In the genomic region with DNA sequence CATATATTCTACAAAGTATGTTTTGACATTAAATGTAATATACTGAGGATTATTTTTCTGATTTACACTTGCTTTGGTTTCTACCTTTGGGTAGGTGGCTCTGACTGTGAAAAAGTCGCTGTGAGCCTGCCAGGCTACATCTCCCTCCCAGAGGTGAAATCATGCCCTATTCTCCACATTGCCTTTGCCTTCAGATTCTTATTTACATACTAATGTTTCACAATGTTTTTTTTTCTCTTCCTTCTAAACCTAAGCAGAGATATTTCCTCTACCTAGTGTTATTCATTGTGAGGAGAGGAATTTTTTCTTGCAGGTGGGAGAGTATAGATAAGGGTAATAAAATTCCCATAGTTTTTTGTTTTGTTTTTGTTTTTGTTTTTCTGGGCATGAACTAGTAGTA, we compare ENCODE assay signal across 23 cellular contexts.
DNase-seq lines count a peak whose midpoint lies in the region; ATAC-seq, FAIRE-seq and TF ChIP-seq lines count a peak whose summit lies in the region.
"Had no signal": no experiment of that assay in that cellular context is flagged by ENCODE, and none has a peak within 500 bp of the region (broad histone marks: within the 10 kb centered on the region; RNA-seq: fewer than 3 reads in every experiment).

No MANE protein-coding gene starts in this region.

- H3K36me3 ChIP-seq in right lobe of liver, result no peaks in the 10 kb centered on the region
- no peaks in the 10 kb centered on the region for H3K36me3 ChIP-seq in HepG2 (replicated peaks in 1 of 2; ENCODE audit: control insufficient read depth in 1 of 2, insufficient read depth in 2 of 2, low read length in 2 of 2)
- no peaks in the 10 kb centered on the region for H3K36me3 ChIP-seq in HEK293 (ENCODE audit: control insufficient read depth in 2 of 2, insufficient read depth in 1 of 2, low read length in 2 of 2)
- H3K36me3 ChIP-seq: BE2C; BLaER1 treated with 17β-estradiol and CSF1 and Interleukin-3, amounts not matched to agents 10 nM and 100 nM had no signal

- H3K4me2 ChIP-seq in HepG2 (ENCODE audit: low read depth, low read length), result no peak overlapping the region
- H3K4me2 ChIP-seq: A549; BLaER1 treated with 17β-estradiol and CSF1 and Interleukin-3, amounts not matched to agents 10 nM and 100 nM had no signal

- H2AFZ ChIP-seq in HepG2 (ENCODE audit: low read length), result no peak overlapping the region
- H2AFZ ChIP-seq: GM23248 had no signal

- 40% methylated on average over 1 of the region's 1 CpG for WGBS in right lobe of liver (ENCODE audit: insufficient coverage, low coverage, low lambda C conversion rate, missing lambda C conversion rate)
- 0% methylated on average over 1 of the region's 1 CpG for WGBS in HepG2 (ENCODE audit: low lambda C conversion rate)

- TF ChIP-seq RAD21 in HepG2 (CRISPR knock-in tag; IDR thresholded peaks at IDR 0.05), result no peak

- H3K9me3 ChIP-seq in right lobe of liver (no peaks in the 10 kb centered on the region), HepG2 (ENCODE audit: low read length) (no peaks in the 10 kb centered on the region), HEK293 (ENCODE audit: control insufficient read depth, insufficient read depth, low read depth, low read length) (no peaks in the 10 kb centered on the region)
- H3K9me3 ChIP-seq: BE2C had no signal

- H4K20me1 ChIP-seq in HepG2 (ENCODE audit: insufficient read depth, low read length), result no peaks in the 10 kb centered on the region
- H4K20me1 ChIP-seq: BLaER1 treated with 17β-estradiol and CSF1 and Interleukin-3, amounts not matched to agents 10 nM and 100 nM had no signal

- in situ Hi-C loops in HepG2 (cut with HindIII; ENCODE audit: extremely low pct_ligation_motif_present, low pct_unique_long_range_greater_than_20kb), result no loop called here

- FAIRE-seq in HepG2 (lab: Jason Lieb, UNC), result no peak
- FAIRE-seq: A549, GM12878, GM19239 had no signal

- TF ChIP-seq CTCF in right lobe of liver (IDR thresholded peaks at IDR 0.05) (no peak), HepG2 (CRISPR knock-in tag; IDR thresholded peaks at IDR 0.05) (no peak), HEK293 (tag by site-specific recombination; IDR thresholded peaks at IDR 0.05) (no peak)

- no peak overlapping the region for H3K9ac ChIP-seq in HepG2 (ENCODE audit: insufficient read depth, low read depth, low read length)
- H3K9ac ChIP-seq: BLaER1 treated with 17β-estradiol and CSF1 and Interleukin-3, amounts not matched to agents 10 nM and 100 nM; GM23248 had no signal

- intact Hi-C loops in right lobe of liver (cut with DNase I), result no loop called here
- intact Hi-C loops in HepG2 (cut with micrococcal nuclease; ENCODE audit: unreplicated experiment), result no loop called here

- no TSS peak for BruUV-seq in HepG2 (replicated peaks; lab: Mats Ljungman, UMichigan)

- H3K27me3 ChIP-seq in right lobe of liver (no peaks in the 10 kb centered on the region), HepG2 (ENCODE audit: control insufficient read depth in 1 of 2, insufficient read depth in 2 of 2, low read length in 2 of 2) (no peaks in the 10 kb centered on the region; a peak in 1 of 5 replicates)
- H3K27me3 ChIP-seq: BLaER1 treated with 17β-estradiol and CSF1 and Interleukin-3, amounts not matched to agents 10 nM and 100 nM had no signal

- H3K27ac ChIP-seq in right lobe of liver (no peak overlapping the region), HepG2 (ENCODE audit: extremely low read length, insufficient read depth, low read length) (no peak overlapping the region), HEK293 (ENCODE audit: extremely low read depth, low read depth, low read length) (no peak overlapping the region)
- H3K27ac ChIP-seq: A549; BLaER1 treated with 17β-estradiol and CSF1 and Interleukin-3, amounts not matched to agents 10 nM and 100 nM; GM23248 had no signal

- no peak for TF ChIP-seq POLR2A in right lobe of liver (IDR thresholded peaks at IDR 0.05)
- TF ChIP-seq POLR2A in HepG2 (IDR thresholded peaks at IDR 0.05; ENCODE audit: insufficient read depth in 1 of 2, low read depth in 2 of 2, low read length in 2 of 2), result no peak

- CTCF ChIA-PET in HepG2 (lab: Yijun Ruan, JAX; ENCODE audit: low intra/inter-chr PET ratio, low total read pairs) (no interaction called here), HEK293 (lab: Yijun Ruan, JAX) (no interaction called here)

- peak in 1 of 3 donors; percentile 16 for DNase-seq in right lobe of liver
- DNase-seq in HepG2 (ENCODE audit: low spot score), result no peak
- DNase-seq in left lobe of liver (ENCODE audit: low spot score), result no peak
- no peak for DNase-seq in activated CD8-positive, alpha-beta memory T cell treated with anti-CD3 and anti-CD28 coated beads for 24 hours
- no peak for DNase-seq in COR-L47 (lab: John Stamatoyannopoulos, UW)
- DNase-seq: 8988T; ACHN; AML-193; BE2C; Calu3; CD4-positive, alpha-beta T cell; CD8-positive, alpha-beta memory T cell; DMS79; EL; GDM1; GM23248; HCEC 1CT had no signal

- no peak for TF ChIP-seq EP300 in HepG2 (IDR thresholded peaks at IDR 0.05; ENCODE audit: low read depth in 2 of 2, low read length in 2 of 2)
- no peak for TF ChIP-seq EP300 in HepG2 (CRISPR knock-in tag; IDR thresholded peaks at IDR 0.05; ENCODE audit: borderline replicate concordance)

- H3K79me2 ChIP-seq in HepG2 (ENCODE audit: insufficient read depth, low read length), result no peaks in the 10 kb centered on the region

- H3K4me3 ChIP-seq in right lobe of liver (no peak overlapping the region), HepG2 (replicated peaks in 1 of 3; ENCODE audit: insufficient read depth in 1 of 3, low read depth in 2 of 3, low read length in 3 of 3) (no peak overlapping the region), HEK293 (ENCODE audit: low read depth, low read length) (no peak overlapping the region)
- H3K4me3 ChIP-seq: A549; BLaER1 treated with 17β-estradiol and CSF1 and Interleukin-3, amounts not matched to agents 10 nM and 100 nM; GM12878; GM23248 had no signal

- ATAC-seq in right lobe of liver (peak in 3 of 4 donors; percentile 36 to 86 (median 40)), HepG2 (no peak), left lobe of liver (peak; percentile 80), HG02981 (IDR thresholded peaks at IDR 0.05; ENCODE audit: unreplicated experiment) (no peak)
- ATAC-seq: A549, GM12878 had no signal

- POLR2A ChIA-PET in HepG2 (lab: Yijun Ruan, JAX) (no interaction called here), HEK293 (lab: Yijun Ruan, JAX) (no interaction called here)

- no peaks in the 10 kb centered on the region for H3K4me1 ChIP-seq in right lobe of liver
- no peaks in the 10 kb centered on the region for H3K4me1 ChIP-seq in HepG2 (ENCODE audit: insufficient read depth, low read length)
- no peaks in the 10 kb centered on the region for H3K4me1 ChIP-seq in HEK293 (ENCODE audit: control insufficient read depth, insufficient read depth, low read length)
- H3K4me1 ChIP-seq: A549; BE2C; BLaER1 treated with 17β-estradiol and CSF1 and Interleukin-3, amounts not matched to agents 10 nM and 100 nM had no signal

TF ChIP-seq in HepG2, 621 proteins besides CTCF, POLR2A, EP300 and RAD21 (continues in another document):
- TF ChIP-seq ZNF282 (IDR thresholded peaks at IDR 0.05; ENCODE audit: partially characterized antibody), result no peak
- TF ChIP-seq, protein P1, sequence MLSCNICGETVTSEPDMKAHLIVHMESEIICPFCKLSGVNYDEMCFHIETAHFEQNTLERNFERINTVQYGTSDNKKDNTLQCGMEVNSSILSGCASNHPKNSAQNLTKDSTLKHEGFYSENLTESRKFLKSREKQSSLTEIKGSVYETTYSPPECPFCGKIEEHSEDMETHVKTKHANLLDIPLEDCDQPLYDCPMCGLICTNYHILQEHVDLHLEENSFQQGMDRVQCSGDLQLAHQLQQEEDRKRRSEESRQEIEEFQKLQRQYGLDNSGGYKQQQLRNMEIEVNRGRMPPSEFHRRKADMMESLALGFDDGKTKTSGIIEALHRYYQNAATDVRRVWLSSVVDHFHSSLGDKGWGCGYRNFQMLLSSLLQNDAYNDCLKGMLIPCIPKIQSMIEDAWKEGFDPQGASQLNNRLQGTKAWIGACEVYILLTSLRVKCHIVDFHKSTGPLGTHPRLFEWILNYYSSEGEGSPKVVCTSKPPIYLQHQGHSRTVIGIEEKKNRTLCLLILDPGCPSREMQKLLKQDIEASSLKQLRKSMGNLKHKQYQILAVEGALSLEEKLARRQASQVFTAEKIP (CRISPR knock-in tag; IDR thresholded peaks at IDR 0.05; ENCODE audit: borderline replicate concordance), result no peak
- TF ChIP-seq, protein P2, sequence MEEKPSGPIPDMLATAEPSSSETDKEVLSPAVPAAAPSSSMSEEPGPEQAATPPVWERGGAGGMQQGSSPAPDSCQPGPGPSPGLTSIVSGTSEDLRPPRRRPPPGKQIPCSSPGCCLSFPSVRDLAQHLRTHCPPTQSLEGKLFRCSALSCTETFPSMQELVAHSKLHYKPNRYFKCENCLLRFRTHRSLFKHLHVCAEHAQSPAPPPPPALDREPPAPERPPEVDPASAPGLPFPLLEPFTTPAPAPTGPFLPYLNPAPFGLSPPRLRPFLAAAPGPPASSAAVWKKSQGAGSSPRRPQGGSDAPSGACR (CRISPR knock-in tag; IDR thresholded peaks at IDR 0.05), result no peak
- TF ChIP-seq KDM2A (CRISPR knock-in tag; IDR thresholded peaks at IDR 0.05; ENCODE audit: borderline replicate concordance, low read depth), result no peak

TF ChIP-seq in HEK293, 187 proteins besides CTCF, POLR2A, EP300 and RAD21:
- TF ChIP-seq, protein P3, sequence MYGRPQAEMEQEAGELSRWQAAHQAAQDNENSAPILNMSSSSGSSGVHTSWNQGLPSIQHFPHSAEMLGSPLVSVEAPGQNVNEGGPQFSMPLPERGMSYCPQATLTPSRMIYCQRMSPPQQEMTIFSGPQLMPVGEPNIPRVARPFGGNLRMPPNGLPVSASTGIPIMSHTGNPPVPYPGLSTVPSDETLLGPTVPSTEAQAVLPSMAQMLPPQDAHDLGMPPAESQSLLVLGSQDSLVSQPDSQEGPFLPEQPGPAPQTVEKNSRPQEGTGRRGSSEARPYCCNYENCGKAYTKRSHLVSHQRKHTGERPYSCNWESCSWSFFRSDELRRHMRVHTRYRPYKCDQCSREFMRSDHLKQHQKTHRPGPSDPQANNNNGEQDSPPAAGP (tag by site-specific recombination; IDR thresholded peaks at IDR 0.05), result no peak
- TF ChIP-seq ZNF521 (tag by site-specific recombination; IDR thresholded peaks at IDR 0.05) (no peak), ZNF335 (tag by site-specific recombination; conservative IDR thresholded peaks at IDR 0.05) (0 out of 2 replicates have a peak, but pooled peaks have one; percentile 28), ZNF837 (tag by site-specific recombination; IDR thresholded peaks at IDR 0.05) (no peak)

Comparison
In these comparisons a context has a peak if more than half of its experiments do, and no peak if none do; other contexts are left out.
1. ATAC-seq: peak in right lobe of liver (3 of 4) and left lobe of liver (single experiment); none in HepG2 (single experiment) and HG02981 (single experiment).